Comparison of ENCODE assay signal across 8 cellular contexts in genomic region chr10:103605359-103606156, GRCh38.
DNase-seq lines count a peak whose midpoint lies in the region; ATAC-seq and TF ChIP-seq lines count a peak whose summit lies in the region.

No MANE protein-coding gene starts in this region.

- H3K9me3 Mint-ChIP-seq in stimulated activated memory B cell treated with anti-CD40 and anti-IgM and Interleukin-4, amounts not matched to agents 10 μg/mL and 1 μg/mL and 100 μg/mL, for 72 hours: no peaks in the 10 kb centered on the region

- DNase-seq in SIG-M5 treated with dmso at 0.1 percent for 504 hours (lab: John Stamatoyannopoulos, UW; ENCODE audit: unreplicated experiment): peak; percentile 3
- DNase-seq in SIG-M5 (lab: John Stamatoyannopoulos, UW): no peak
- DNase-seq in Peyer's patch: peak in 2 of 3 donors; percentile 24 to 78
- peak; percentile 88 for DNase-seq in right atrium auricular region (ENCODE audit: low spot score)
- DNase-seq in smooth muscle cell of the brain vasculature (ENCODE audit: low read depth, low spot score): peak; percentile 36

- no peaks in the 10 kb centered on the region for H3K9me3 ChIP-seq in Peyer's patch
- H3K9me3 ChIP-seq in right atrium auricular region: no peaks in the 10 kb centered on the region

- H3K27me3 ChIP-seq in Peyer's patch: no peaks in the 10 kb centered on the region
- no peaks in the 10 kb centered on the region for H3K27me3 ChIP-seq in right atrium auricular region

- TF ChIP-seq POLR2A in Peyer's patch (IDR thresholded peaks at IDR 0.05): no peak

- ATAC-seq in HG03342 (IDR thresholded peaks at IDR 0.05; ENCODE audit: unreplicated experiment): no peak
- ATAC-seq in stimulated activated memory B cell treated with anti-CD40 and anti-IgM and Interleukin-4, amounts not matched to agents 10 μg/mL and 1 μg/mL and 100 μg/mL, for 72 hours: no peak

- H3K4me1 Mint-ChIP-seq in stimulated activated memory B cell treated with anti-CD40 and anti-IgM and Interleukin-4, amounts not matched to agents 10 μg/mL and 1 μg/mL and 100 μg/mL, for 72 hours: no peaks in the 10 kb centered on the region

- H3K27ac Mint-ChIP-seq in stimulated activated memory B cell treated with anti-CD40 and anti-IgM and Interleukin-4, amounts not matched to agents 10 μg/mL and 1 μg/mL and 100 μg/mL, for 72 hours: no peak overlapping the region

- H3K27me3 Mint-ChIP-seq in stimulated activated memory B cell treated with anti-CD40 and anti-IgM and Interleukin-4, amounts not matched to agents 10 μg/mL and 1 μg/mL and 100 μg/mL, for 72 hours: no peaks in the 10 kb centered on the region

- H3K36me3 Mint-ChIP-seq in stimulated activated memory B cell treated with anti-CD40 and anti-IgM and Interleukin-4, amounts not matched to agents 10 μg/mL and 1 μg/mL and 100 μg/mL, for 72 hours: peaks cover 47% of the 10 kb centered on the region

- H3K4me3 ChIP-seq in Peyer's patch (no peak overlapping the region), right atrium auricular region (no peak overlapping the region)

- H3K27ac ChIP-seq in Peyer's patch: peak overlapping the region in 1 of 4 donors; percentile 2
- peak overlapping the region; percentile 72 for H3K27ac ChIP-seq in angular gyrus (ENCODE audit: low read depth, low read length)
- H3K27ac ChIP-seq in right atrium auricular region: no peak overlapping the region

- H3K4me3 Mint-ChIP-seq in stimulated activated memory B cell treated with anti-CD40 and anti-IgM and Interleukin-4, amounts not matched to agents 10 μg/mL and 1 μg/mL and 100 μg/mL, for 72 hours: no peak overlapping the region

- H3K4me1 ChIP-seq in Peyer's patch (peaks cover 0 to 5% (median 0%) of the 10 kb centered on the region in 4 donors), right atrium auricular region (no peaks in the 10 kb centered on the region)

- H3K36me3 ChIP-seq in Peyer's patch: peaks cover 0 to 29% (median 0%) of the 10 kb centered on the region in 3 donors
- peaks cover 16% of the 10 kb centered on the region for H3K36me3 ChIP-seq in right atrium auricular region

- peak; percentile 35 to 77 (median 63) for TF ChIP-seq CTCF in Peyer's patch (IDR thresholded peaks at IDR 0.05)
- TF ChIP-seq CTCF in right atrium auricular region (IDR thresholded peaks at IDR 0.05): peak; percentile 69 to 88
